ENCODE assay signal across 14 cellular contexts in genomic region chr2:1642066-1642861, GRCh38.
A peak's percentile ranks its signal among the peaks of the same experiment; 100 is the strongest.
DNase-seq lines count a peak whose midpoint lies in the region; ATAC-seq and TF ChIP-seq lines count a peak whose summit lies in the region.
"Had no signal": no experiment of that assay in that cellular context is flagged by ENCODE, and none has a peak within 500 bp of the region (broad histone marks: within the 10 kb centered on the region; RNA-seq: fewer than 3 reads in every experiment).

No MANE protein-coding gene starts in this region.

- no TSS peak for BruUV-seq in Panc1 (replicated peaks; lab: Mats Ljungman, UMichigan)

- TF ChIP-seq CTCF in Panc1 (IDR thresholded peaks at IDR 0.05) (no peak), glutamatergic neuron (IDR thresholded peaks at IDR 0.05; ENCODE audit: partially characterized antibody, unreplicated experiment) (no peak), neural crest cell (conservative IDR thresholded peaks at IDR 0.05) (no peak), vagina (IDR thresholded peaks at IDR 0.05) (no peak)

- H3K4me1 ChIP-seq in Panc1 (ENCODE audit: control insufficient read depth, insufficient read depth, low read length) (peaks cover 10% of the 10 kb centered on the region), vagina (no peaks in the 10 kb centered on the region)
- H3K4me1 ChIP-seq: A549 had no signal

- no peak for TF ChIP-seq POLR2A in vagina (IDR thresholded peaks at IDR 0.05)

- H3K4me3 ChIP-seq in Panc1 (ENCODE audit: low read depth in 2 of 2, low read length in 2 of 2), result no peak overlapping the region
- H3K4me3 ChIP-seq in vagina, result no peak overlapping the region
- H3K4me3 ChIP-seq: A549 had no signal

- in situ Hi-C loops in Panc1 (cut with HindIII; ENCODE audit: low pct_unique_long_range_greater_than_20kb, low sequenced_read_pairs), result no loop called here

- H3K27ac ChIP-seq in Panc1 (ENCODE audit: low read length) (peak overlapping the region; percentile 65), vagina (no peak overlapping the region)
- H3K27ac ChIP-seq: A549 had no signal

- peaks cover 2% of the 10 kb centered on the region for H3K9me3 Mint-ChIP-seq in glutamatergic neuron (ENCODE audit: unreplicated experiment)
- no peaks in the 10 kb centered on the region for H3K9me3 Mint-ChIP-seq in neural crest cell
- H3K9me3 Mint-ChIP-seq: stimulated activated naive CD8-positive, alpha-beta T cell treated with anti-CD3 and anti-CD28 coated beads, Interleukin-15, Interleukin-2, amounts not matched to agents 100 ng/mL and 50 ng/mL, for 24 hours had no signal

- H3K4me3 Mint-ChIP-seq in glutamatergic neuron (ENCODE audit: unreplicated experiment) (no peak overlapping the region), neural crest cell (peak overlapping the region; percentile 39)
- H3K4me3 Mint-ChIP-seq: stimulated activated naive CD8-positive, alpha-beta T cell treated with anti-CD3 and anti-CD28 coated beads, Interleukin-15, Interleukin-2, amounts not matched to agents 100 ng/mL and 50 ng/mL, for 24 hours had no signal

- DNase-seq in A172 (ENCODE audit: low spot score), result peak; percentile 18
- no peak for DNase-seq in Panc1 (ENCODE audit: low read depth, low spot score)
- no peak for DNase-seq in glutamatergic neuron
- no peak for DNase-seq in neural crest cell (ENCODE audit: low read depth, low spot score)
- no peak for DNase-seq in NCI-H446 (lab: John Stamatoyannopoulos, UW)
- no peak for DNase-seq in hepatic stellate cell (ENCODE audit: low spot score)
- DNase-seq in vagina (ENCODE audit: extremely low spot score in 2 of 2), result no peak
- DNase-seq: NCI-H1105 treated with DMSO at 0.1 percent for 48 hours, NCI-H446 treated with DMSO at 0.1 percent for 48 hours, OCI-M1 had no signal

- no peak for ATAC-seq in Panc1
- ATAC-seq in GM21528 (IDR thresholded peaks at IDR 0.05; ENCODE audit: low FRiP score, unreplicated experiment), result no peak
- ATAC-seq: A549; activated CD4-positive, CD25-positive, alpha-beta regulatory T cell treated with anti-CD3 and anti-CD28 coated beads, Interleukin-2, amount 50 U/mL, for 24 hours had no signal

- peaks cover 25% of the 10 kb centered on the region for H3K4me1 Mint-ChIP-seq in glutamatergic neuron (ENCODE audit: low read depth, unreplicated experiment)
- peaks cover 20% of the 10 kb centered on the region for H3K4me1 Mint-ChIP-seq in neural crest cell

- intact Hi-C loops in Panc1 (cut with micrococcal nuclease; ENCODE audit: unreplicated experiment) (no loop called here), vagina (cut with DNase I) (no loop called here)

- H3K36me3 Mint-ChIP-seq in glutamatergic neuron (ENCODE audit: unreplicated experiment) (peaks cover 7% of the 10 kb centered on the region), neural crest cell (ENCODE audit: low read depth) (peaks cover 15% of the 10 kb centered on the region)

- H3K9me3 ChIP-seq in Panc1 (ENCODE audit: control insufficient read depth, insufficient read depth, low read depth, low read length) (no peaks in the 10 kb centered on the region), vagina (no peaks in the 10 kb centered on the region)
- H3K9me3 ChIP-seq: A549 had no signal

- H3K36me3 ChIP-seq in Panc1 (ENCODE audit: control insufficient read depth, insufficient read depth, low read length) (no peaks in the 10 kb centered on the region), vagina (peaks cover 0 to 31% of the 10 kb centered on the region in 2 donors)

- POLR2A ChIA-PET in Panc1 (lab: Charles Lee), result no interaction called here

- peaks cover 8% of the 10 kb centered on the region for H3K27me3 Mint-ChIP-seq in glutamatergic neuron (ENCODE audit: unreplicated experiment)
- H3K27me3 Mint-ChIP-seq in neural crest cell (ENCODE audit: low read depth), result no peaks in the 10 kb centered on the region
- H3K27me3 Mint-ChIP-seq: stimulated activated naive CD8-positive, alpha-beta T cell treated with anti-CD3 and anti-CD28 coated beads, Interleukin-15, Interleukin-2, amounts not matched to agents 100 ng/mL and 50 ng/mL, for 24 hours had no signal

- H3K27me3 ChIP-seq in Panc1 (ENCODE audit: control insufficient read depth, insufficient read depth, low read length), result no peaks in the 10 kb centered on the region
- H3K27me3 ChIP-seq in vagina, result no peaks in the 10 kb centered on the region

- H3K27ac Mint-ChIP-seq in glutamatergic neuron (ENCODE audit: unreplicated experiment), result peak overlapping the region; percentile 35
- peak overlapping the region; percentile 95 for H3K27ac Mint-ChIP-seq in neural crest cell (ENCODE audit: unreplicated experiment)
- H3K27ac Mint-ChIP-seq: stimulated activated naive CD8-positive, alpha-beta T cell treated with anti-CD3 and anti-CD28 coated beads, Interleukin-15, Interleukin-2, amounts not matched to agents 100 ng/mL and 50 ng/mL, for 24 hours had no signal

- CTCF ChIA-PET in Panc1 (lab: Charles Lee), result no interaction called here
